22 cellular contexts compared by ENCODE assay signal in genomic region chr11:122308286-122308685, GRCh38.
A peak's percentile ranks its signal among the peaks of the same experiment; 100 is the strongest.
DNase-seq lines count a peak whose midpoint lies in the region; ATAC-seq and TF ChIP-seq lines count a peak whose summit lies in the region.
"Had no signal": no experiment of that assay in that cellular context is flagged by ENCODE, and none has a peak within 500 bp of the region (broad histone marks: within the 10 kb centered on the region; RNA-seq: fewer than 3 reads in every experiment).

No MANE protein-coding gene starts in this region.

- ATAC-seq in Right ventricle myocardium superior (ENCODE audit: poor library complexity) (no peak), thoracic aorta (ENCODE audit: insufficient number of reproducible peaks, low FRiP score, low read depth) (no peak), HG03457 (IDR thresholded peaks at IDR 0.05; ENCODE audit: unreplicated experiment) (no peak)
- ATAC-seq: A549, GM12878, HCT116 had no signal

- H3K4me1 ChIP-seq in left ventricle myocardium inferior (peaks cover 25% of the 10 kb centered on the region), thoracic aorta (ENCODE audit: control insufficient read depth in 1 of 2, low read depth in 2 of 2) (peaks cover 11 to 56% of the 10 kb centered on the region in 2 donors), suprapubic skin (peaks cover 2% of the 10 kb centered on the region)
- H3K4me1 ChIP-seq: Caco-2 had no signal

- intact Hi-C loops in left ventricle myocardium inferior (cut with micrococcal nuclease) = no loop called here
- intact Hi-C loops in Right ventricle myocardium superior (cut with DNase I) = loop anchor here (10.0 kb wide), 1 partner anchor 137 kb away; no protein-coding TSS in a partner anchor

- H3K36me3 ChIP-seq in left ventricle myocardium inferior (no peaks in the 10 kb centered on the region), thoracic aorta (no peaks in the 10 kb centered on the region), suprapubic skin (no peaks in the 10 kb centered on the region)
- H3K36me3 ChIP-seq: MG63 had no signal

- no peaks in the 10 kb centered on the region for H3K9me3 Mint-ChIP-seq in immature natural killer cell
- H3K9me3 Mint-ChIP-seq: CD4-positive, alpha-beta T cell had no signal

- H3K4me3 Mint-ChIP-seq in immature natural killer cell = no peak overlapping the region
- H3K4me3 Mint-ChIP-seq: CD4-positive, alpha-beta T cell had no signal

- TF ChIP-seq CTCF in left ventricle myocardium inferior (IDR thresholded peaks at IDR 0.05; ENCODE audit: borderline replicate concordance) = no peak
- TF ChIP-seq CTCF in thoracic aorta (IDR thresholded peaks at IDR 0.05) = no peak
- no peak for TF ChIP-seq CTCF in suprapubic skin (IDR thresholded peaks at IDR 0.05)

- no peak overlapping the region for H3K27ac ChIP-seq in left ventricle myocardium inferior (replicated peaks)
- H3K27ac ChIP-seq in cingulate gyrus (ENCODE audit: low read depth, low read length) = peak overlapping the region; percentile 83
- peak overlapping the region; percentile 87 to 95 for H3K27ac ChIP-seq in thoracic aorta
- H3K27ac ChIP-seq in suprapubic skin = no peak overlapping the region
- H3K27ac ChIP-seq: A549, GM23248 had no signal

- H3K27me3 ChIP-seq in left ventricle myocardium inferior (ENCODE audit: low read depth) (no peaks in the 10 kb centered on the region), thoracic aorta (replicated peaks; ENCODE audit: insufficient read depth) (no peaks in the 10 kb centered on the region), suprapubic skin (no peaks in the 10 kb centered on the region)
- H3K27me3 ChIP-seq: MG63 had no signal

- DNase-seq in left ventricle myocardium inferior (no peak), Right ventricle myocardium superior (no peak), midbrain (lab: John Stamatoyannopoulos, UW) (peak; percentile 34), thoracic aorta (ENCODE audit: low spot score) (no peak), immature natural killer cell (no peak), suprapubic skin (ENCODE audit: low spot score in 2 of 2) (no peak)
- DNase-seq: Caco-2; CD4-positive, alpha-beta T cell; GM23248; Kasumi-1; MG63; NCI-H1092; NCI-H1436 treated with DMSO at 0.1 percent for 48 hours; NCI-H2081; NCI-H2171 treated with DMSO at 0.1 percent for 48 hours; NCI-H748 treated with DMSO at 0.1 percent for 48 hours; OCI-M1 had no signal

- no peaks in the 10 kb centered on the region for H3K4me1 Mint-ChIP-seq in immature natural killer cell

- H3K27ac Mint-ChIP-seq in immature natural killer cell = no peak overlapping the region
- H3K27ac Mint-ChIP-seq: CD4-positive, alpha-beta T cell had no signal

- TF ChIP-seq EP300 in suprapubic skin (IDR thresholded peaks at IDR 0.05) = no peak

- H3K36me3 Mint-ChIP-seq in immature natural killer cell = no peaks in the 10 kb centered on the region

- WGBS in suprapubic skin = 87% methylated on average over 4 of the region's 4 CpGs

- no peaks in the 10 kb centered on the region for H3K9me3 ChIP-seq in left ventricle myocardium inferior (replicated peaks)
- no peaks in the 10 kb centered on the region for H3K9me3 ChIP-seq in thoracic aorta
- H3K9me3 ChIP-seq in suprapubic skin = no peaks in the 10 kb centered on the region
- H3K9me3 ChIP-seq: A549, Caco-2, MG63 had no signal

- no peak for TF ChIP-seq POLR2A in suprapubic skin (IDR thresholded peaks at IDR 0.05)

- peaks cover 0 to 5% (median 2%) of the 10 kb centered on the region in 3 donors for H3K27me3 Mint-ChIP-seq in immature natural killer cell (ENCODE audit: low read depth in 3 of 3)

- H3K4me3 ChIP-seq in left ventricle myocardium inferior (peak overlapping the region; percentile 57), thoracic aorta (peak overlapping the region; percentile 71), suprapubic skin (no peak overlapping the region)
- H3K4me3 ChIP-seq: A549, GM12878, GM23248, MG63 had no signal

Comparison
In these comparisons a context has a peak if more than half of its experiments do, and no peak if none do; other contexts are left out.
1. H3K27ac ChIP-seq: peak in cingulate gyrus (single experiment) and thoracic aorta (2 of 2); none in left ventricle myocardium inferior (single experiment) and suprapubic skin (single experiment).